ENCODE assay signal across 8 cellular contexts in the genomic region with DNA sequence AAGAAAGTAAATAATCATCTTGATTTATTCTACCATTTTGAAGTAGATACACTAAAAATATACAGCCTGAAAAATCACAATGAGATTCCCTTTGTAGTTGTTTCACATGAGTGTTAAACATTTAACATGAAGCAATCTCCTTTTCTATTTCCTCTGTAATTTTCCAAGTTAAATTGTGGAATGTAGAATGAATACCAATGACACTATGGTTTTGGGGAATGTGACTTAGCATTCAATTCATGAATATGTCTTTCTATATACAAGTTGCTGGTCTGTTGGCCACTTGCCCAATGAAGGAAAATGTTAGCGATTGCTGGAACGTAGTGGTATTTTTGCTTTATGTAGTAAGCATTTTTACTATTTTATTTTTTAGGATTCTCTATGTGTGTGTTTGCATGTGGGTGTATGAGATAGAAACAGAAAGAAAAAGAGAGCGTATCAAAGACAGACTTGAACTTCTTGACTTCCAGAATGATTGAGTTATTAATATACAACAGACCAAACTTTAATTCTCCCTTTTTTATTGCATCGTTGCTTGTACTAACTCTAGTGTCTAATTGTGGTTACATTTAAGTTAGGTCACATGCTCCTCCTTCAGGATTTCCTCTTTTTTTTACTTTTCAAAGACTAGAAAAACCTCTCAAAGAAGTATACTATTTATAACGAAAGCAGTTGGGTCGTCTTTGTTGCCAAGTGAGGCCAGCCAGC.
DNase-seq lines count a peak whose midpoint lies in the region; ATAC-seq, FAIRE-seq and TF ChIP-seq lines count a peak whose summit lies in the region.

No MANE protein-coding gene starts in this region.

- ATAC-seq in HG02840 (IDR thresholded peaks at IDR 0.05; ENCODE audit: low FRiP score, unreplicated experiment): no peak

- H3K4me1 ChIP-seq in tibial artery: peaks cover 0 to 60% (median 29%) of the 10 kb centered on the region in 4 donors

- peak overlapping the region; percentile 14; the same call in 1 of the 2 replicates for H3K4me3 ChIP-seq in HFF-Myc (replicated peaks; ENCODE audit: low read depth, low read length)
- H3K4me3 ChIP-seq in tibial artery: peak overlapping the region; percentile 43 to 47

- intact Hi-C loops in tibial artery (cut with DNase I; ENCODE audit: low total_unique reads): no loop called here

- TF ChIP-seq CTCF in HFF-Myc (IDR thresholded peaks at IDR 0.05; ENCODE audit: low read depth, low read length, missing control alignments) (no peak), tibial artery (IDR thresholded peaks at IDR 0.05) (no peak), GM10266 (IDR thresholded peaks at IDR 0.05; ENCODE audit: control insufficient read depth, insufficient read depth, low read depth, missing control alignments) (no peak)

- FAIRE-seq in RCC 7860 (lab: Jason Lieb, UNC): peak; percentile 80

- H3K9me3 ChIP-seq in tibial artery: no peaks in the 10 kb centered on the region

- peak overlapping the region; percentile 94 for H3K27ac ChIP-seq in tibial artery

- no peaks in the 10 kb centered on the region for H3K36me3 ChIP-seq in tibial artery

- peak; percentile 94 for DNase-seq in EH (ENCODE audit: low read depth)
- no peak for DNase-seq in HFF-Myc (ENCODE audit: extremely low read depth, low read depth)
- peak; percentile 51 for DNase-seq in RCC 7860 (ENCODE audit: low spot score)
- peak; percentile 87 for DNase-seq in fibroblast of gingiva (ENCODE audit: low read depth)
- no peak for DNase-seq in tibial artery
- no peak for DNase-seq in activated CD8-positive, alpha-beta memory T cell treated with anti-CD3 and anti-CD28 coated beads for 24 hours
- DNase-seq in GM10266 (ENCODE audit: extremely low spot score): no peak

- H3K27me3 ChIP-seq in tibial artery: no peaks in the 10 kb centered on the region

Comparison
In these comparisons a context has a peak if more than half of its experiments do, and no peak if none do; other contexts are left out.
1. DNase-seq: peak in EH (single experiment), RCC 7860 (single experiment) and fibroblast of gingiva (single experiment); none in HFF-Myc (single experiment), tibial artery (0 of 2), activated CD8-positive, alpha-beta memory T cell treated with anti-CD3 and anti-CD28 coated beads for 24 hours (single experiment) and GM10266 (single experiment).